ENCODE assay signal across 1 cellular context in genomic region chr2:20221939-20222768, GRCh38.
A peak's percentile ranks its signal among the peaks of the same experiment; 100 is the strongest.
TF ChIP-seq lines count a peak whose summit lies in the region.

No MANE protein-coding gene starts in this region.

TF ChIP-seq in GM12878, 131 proteins besides CTCF, POLR2A, EP300 and RAD21 (continued from another document and continues in another):
- TF ChIP-seq, protein P1, sequence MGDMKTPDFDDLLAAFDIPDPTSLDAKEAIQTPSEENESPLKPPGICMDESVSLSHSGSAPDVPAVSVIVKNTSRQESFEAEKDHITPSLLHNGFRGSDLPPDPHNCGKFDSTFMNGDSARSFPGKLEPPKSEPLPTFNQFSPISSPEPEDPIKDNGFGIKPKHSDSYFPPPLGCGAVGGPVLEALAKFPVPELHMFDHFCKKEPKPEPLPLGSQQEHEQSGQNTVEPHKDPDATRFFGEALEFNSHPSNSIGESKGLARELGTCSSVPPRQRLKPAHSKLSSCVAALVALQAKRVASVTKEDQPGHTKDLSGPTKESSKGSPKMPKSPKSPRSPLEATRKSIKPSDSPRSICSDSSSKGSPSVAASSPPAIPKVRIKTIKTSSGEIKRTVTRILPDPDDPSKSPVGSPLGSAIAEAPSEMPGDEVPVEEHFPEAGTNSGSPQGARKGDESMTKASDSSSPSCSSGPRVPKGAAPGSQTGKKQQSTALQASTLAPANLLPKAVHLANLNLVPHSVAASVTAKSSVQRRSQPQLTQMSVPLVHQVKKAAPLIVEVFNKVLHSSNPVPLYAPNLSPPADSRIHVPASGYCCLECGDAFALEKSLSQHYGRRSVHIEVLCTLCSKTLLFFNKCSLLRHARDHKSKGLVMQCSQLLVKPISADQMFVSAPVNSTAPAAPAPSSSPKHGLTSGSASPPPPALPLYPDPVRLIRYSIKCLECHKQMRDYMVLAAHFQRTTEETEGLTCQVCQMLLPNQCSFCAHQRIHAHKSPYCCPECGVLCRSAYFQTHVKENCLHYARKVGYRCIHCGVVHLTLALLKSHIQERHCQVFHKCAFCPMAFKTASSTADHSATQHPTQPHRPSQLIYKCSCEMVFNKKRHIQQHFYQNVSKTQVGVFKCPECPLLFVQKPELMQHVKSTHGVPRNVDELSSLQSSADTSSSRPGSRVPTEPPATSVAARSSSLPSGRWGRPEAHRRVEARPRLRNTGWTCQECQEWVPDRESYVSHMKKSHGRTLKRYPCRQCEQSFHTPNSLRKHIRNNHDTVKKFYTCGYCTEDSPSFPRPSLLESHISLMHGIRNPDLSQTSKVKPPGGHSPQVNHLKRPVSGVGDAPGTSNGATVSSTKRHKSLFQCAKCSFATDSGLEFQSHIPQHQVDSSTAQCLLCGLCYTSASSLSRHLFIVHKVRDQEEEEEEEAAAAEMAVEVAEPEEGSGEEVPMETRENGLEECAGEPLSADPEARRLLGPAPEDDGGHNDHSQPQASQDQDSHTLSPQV (IDR thresholded peaks at IDR 0.05), result no peak
- TF ChIP-seq CBX3 (IDR thresholded peaks at IDR 0.05; ENCODE audit: borderline replicate concordance, low read depth) (no peak), NFYA (IDR thresholded peaks at IDR 0.05; ENCODE audit: borderline replicate concordance, low read depth, low read length) (no peak), TCF7 (IDR thresholded peaks at IDR 0.05; ENCODE audit: borderline replicate concordance) (no peak), SIX5 (IDR thresholded peaks at IDR 0.05; ENCODE audit: low read depth, low read length, severe bottlenecking) (no peak), DPF2 (IDR thresholded peaks at IDR 0.05) (no peak), BHLHE40 (IDR thresholded peaks at IDR 0.05; ENCODE audit: borderline replicate concordance in 1 of 2, low read depth in 2 of 2, low read length in 1 of 2) (peak in 1 of 2 experiments; percentile 22; a peak in 1 of 4 replicates), KAT2A (conservative IDR thresholded peaks at IDR 0.05; ENCODE audit: control insufficient read depth, low read depth, low read length) (no peak), BACH1 (IDR thresholded peaks at IDR 0.05; ENCODE audit: borderline replicate concordance) (no peak), SMARCA5 (IDR thresholded peaks at IDR 0.05) (no peak), ZNF687 (IDR thresholded peaks at IDR 0.05) (no peak), CEBPZ (IDR thresholded peaks at IDR 0.05; ENCODE audit: low read depth, low read length) (no peak), MYB (IDR thresholded peaks at IDR 0.05; ENCODE audit: borderline replicate concordance, low read depth, low read length) (no peak), EED (IDR thresholded peaks at IDR 0.05; ENCODE audit: low read depth) (peak; percentile 55; the same call in 1 of the 2 replicates), GATAD2B (conservative IDR thresholded peaks at IDR 0.05; ENCODE audit: low read depth) (no peak; the same call in 1 of the 2 replicates), CBFB (IDR thresholded peaks at IDR 0.05; ENCODE audit: low read depth) (no peak), ZSCAN29 (IDR thresholded peaks at IDR 0.05) (no peak), BCL3 (IDR thresholded peaks at IDR 0.05; ENCODE audit: borderline replicate concordance, insufficient read depth, low read depth, low read length, poor library complexity, severe bottlenecking) (no peak), YBX1 (IDR thresholded peaks at IDR 0.05) (0 out of 2 replicates have a peak, but pooled peaks have one; percentile 14), TCF12 (IDR thresholded peaks at IDR 0.05; ENCODE audit: low read depth, low read length) (no peak), NBN (IDR thresholded peaks at IDR 0.05) (peak; percentile 82), MTA3 (IDR thresholded peaks at IDR 0.05; ENCODE audit: borderline replicate concordance, low read length) (0 out of 2 replicates have a peak, but pooled peaks have one; percentile 27), KDM1A (IDR thresholded peaks at IDR 0.05; ENCODE audit: borderline replicate concordance) (no peak), MXI1 (IDR thresholded peaks at IDR 0.05; ENCODE audit: low read depth, low read length) (no peak), SREBF2 (IDR thresholded peaks at IDR 0.05; ENCODE audit: low read length) (no peak), BRCA1 (IDR thresholded peaks at IDR 0.05; ENCODE audit: low read depth, low read length) (no peak), NR2F1 (conservative IDR thresholded peaks at IDR 0.05) (peak; percentile 46; the same call in 1 of the 2 replicates), TCF3 (IDR thresholded peaks at IDR 0.05; ENCODE audit: borderline replicate concordance, insufficient read depth, low read depth, low read length) (no peak), ETV6 (conservative IDR thresholded peaks at IDR 0.05 in 1 of 2, IDR thresholded peaks at IDR 0.05 in 1 of 2; ENCODE audit: borderline replicate concordance in 1 of 2, low read depth in 1 of 2) (no peak), CHD2 (IDR thresholded peaks at IDR 0.05; ENCODE audit: borderline replicate concordance, low read depth, low read length) (0 out of 2 replicates have a peak, but pooled peaks have one; percentile 34), RUNX3 (IDR thresholded peaks at IDR 0.05; ENCODE audit: low read length) (peak; percentile 80), NR2C2 (IDR thresholded peaks at IDR 0.05; ENCODE audit: borderline replicate concordance, control insufficient read depth, insufficient read length, low read depth) (no peak)
- TF ChIP-seq, protein P2, sequence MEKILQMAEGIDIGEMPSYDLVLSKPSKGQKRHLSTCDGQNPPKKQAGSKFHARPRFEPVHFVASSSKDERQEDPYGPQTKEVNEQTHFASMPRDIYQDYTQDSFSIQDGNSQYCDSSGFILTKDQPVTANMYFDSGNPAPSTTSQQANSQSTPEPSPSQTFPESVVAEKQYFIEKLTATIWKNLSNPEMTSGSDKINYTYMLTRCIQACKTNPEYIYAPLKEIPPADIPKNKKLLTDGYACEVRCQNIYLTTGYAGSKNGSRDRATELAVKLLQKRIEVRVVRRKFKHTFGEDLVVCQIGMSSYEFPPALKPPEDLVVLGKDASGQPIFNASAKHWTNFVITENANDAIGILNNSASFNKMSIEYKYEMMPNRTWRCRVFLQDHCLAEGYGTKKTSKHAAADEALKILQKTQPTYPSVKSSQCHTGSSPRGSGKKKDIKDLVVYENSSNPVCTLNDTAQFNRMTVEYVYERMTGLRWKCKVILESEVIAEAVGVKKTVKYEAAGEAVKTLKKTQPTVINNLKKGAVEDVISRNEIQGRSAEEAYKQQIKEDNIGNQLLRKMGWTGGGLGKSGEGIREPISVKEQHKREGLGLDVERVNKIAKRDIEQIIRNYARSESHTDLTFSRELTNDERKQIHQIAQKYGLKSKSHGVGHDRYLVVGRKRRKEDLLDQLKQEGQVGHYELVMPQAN (conservative IDR thresholded peaks at IDR 0.05), result no peak
- TF ChIP-seq, protein P3, sequence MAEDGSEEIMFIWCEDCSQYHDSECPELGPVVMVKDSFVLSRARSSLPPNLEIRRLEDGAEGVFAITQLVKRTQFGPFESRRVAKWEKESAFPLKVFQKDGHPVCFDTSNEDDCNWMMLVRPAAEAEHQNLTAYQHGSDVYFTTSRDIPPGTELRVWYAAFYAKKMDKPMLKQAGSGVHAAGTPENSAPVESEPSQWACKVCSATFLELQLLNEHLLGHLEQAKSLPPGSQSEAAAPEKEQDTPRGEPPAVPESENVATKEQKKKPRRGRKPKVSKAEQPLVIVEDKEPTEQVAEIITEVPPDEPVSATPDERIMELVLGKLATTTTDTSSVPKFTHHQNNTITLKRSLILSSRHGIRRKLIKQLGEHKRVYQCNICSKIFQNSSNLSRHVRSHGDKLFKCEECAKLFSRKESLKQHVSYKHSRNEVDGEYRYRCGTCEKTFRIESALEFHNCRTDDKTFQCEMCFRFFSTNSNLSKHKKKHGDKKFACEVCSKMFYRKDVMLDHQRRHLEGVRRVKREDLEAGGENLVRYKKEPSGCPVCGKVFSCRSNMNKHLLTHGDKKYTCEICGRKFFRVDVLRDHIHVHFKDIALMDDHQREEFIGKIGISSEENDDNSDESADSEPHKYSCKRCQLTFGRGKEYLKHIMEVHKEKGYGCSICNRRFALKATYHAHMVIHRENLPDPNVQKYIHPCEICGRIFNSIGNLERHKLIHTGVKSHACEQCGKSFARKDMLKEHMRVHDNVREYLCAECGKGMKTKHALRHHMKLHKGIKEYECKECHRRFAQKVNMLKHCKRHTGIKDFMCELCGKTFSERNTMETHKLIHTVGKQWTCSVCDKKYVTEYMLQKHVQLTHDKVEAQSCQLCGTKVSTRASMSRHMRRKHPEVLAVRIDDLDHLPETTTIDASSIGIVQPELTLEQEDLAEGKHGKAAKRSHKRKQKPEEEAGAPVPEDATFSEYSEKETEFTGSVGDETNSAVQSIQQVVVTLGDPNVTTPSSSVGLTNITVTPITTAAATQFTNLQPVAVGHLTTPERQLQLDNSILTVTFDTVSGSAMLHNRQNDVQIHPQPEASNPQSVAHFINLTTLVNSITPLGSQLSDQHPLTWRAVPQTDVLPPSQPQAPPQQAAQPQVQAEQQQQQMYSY (CRISPR knock-in tag; IDR thresholded peaks at IDR 0.05), result no peak
- TF ChIP-seq, protein P4, sequence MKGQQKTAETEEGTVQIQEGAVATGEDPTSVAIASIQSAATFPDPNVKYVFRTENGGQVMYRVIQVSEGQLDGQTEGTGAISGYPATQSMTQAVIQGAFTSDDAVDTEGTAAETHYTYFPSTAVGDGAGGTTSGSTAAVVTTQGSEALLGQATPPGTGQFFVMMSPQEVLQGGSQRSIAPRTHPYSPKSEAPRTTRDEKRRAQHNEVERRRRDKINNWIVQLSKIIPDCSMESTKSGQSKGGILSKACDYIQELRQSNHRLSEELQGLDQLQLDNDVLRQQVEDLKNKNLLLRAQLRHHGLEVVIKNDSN (IDR thresholded peaks at IDR 0.05; ENCODE audit: borderline replicate concordance, extremely low read length, insufficient read depth, low read depth, low read length), result no peak
